ENCODE assay signal across 8 cellular contexts in genomic region chr16:69465083-69465721, GRCh38. TPM values are rescaled to one million over a fixed set of nuclear protein-coding genes. Genes with fewer than 3 reads are reported as not detected.
A peak's percentile ranks its signal among the peaks of the same experiment; 100 is the strongest.
DNase-seq lines count a peak whose midpoint lies in the region; ATAC-seq and TF ChIP-seq lines count a peak whose summit lies in the region.

No MANE protein-coding gene starts in this region.

- TF ChIP-seq CTCF in GM06990 (IDR thresholded peaks at IDR 0.05; ENCODE audit: insufficient read depth, low read length, poor library complexity, severe bottlenecking) (no peak), lower lobe of right lung (IDR thresholded peaks at IDR 0.05) (no peak)

- H3K36me3 ChIP-seq in GM06990 (ENCODE audit: control insufficient read depth, insufficient read depth, low read length) (peaks cover 3% of the 10 kb centered on the region), lower lobe of right lung (peaks cover 25% of the 10 kb centered on the region)

- CTCF ChIA-PET in activated CD4-positive, alpha-beta T cell treated with anti-CD3 and anti-CD28 coated beads, Interleukin-2, amount 10 ng/mL, durations not matched to agents 7 days and 5 days (lab: Charles Lee), result interaction anchor here (0.6 to 1.2 kb wide), 2 partner anchors 12 to 307 kb away, joined by 3 read pairs; no protein-coding TSS in a partner anchor

- peaks cover 55% of the 10 kb centered on the region for H3K4me1 Mint-ChIP-seq in activated CD4-positive, alpha-beta T cell treated with anti-CD3 and anti-CD28 coated beads, Interleukin-2, amount 10 ng/mL, durations not matched to agents 7 days and 5 days

- H3K27me3 ChIP-seq in GM06990 (replicated peaks; ENCODE audit: control insufficient read depth, insufficient read depth, low read length) (no peaks in the 10 kb centered on the region), lower lobe of right lung (ENCODE audit: low read depth) (no peaks in the 10 kb centered on the region)

- no peak overlapping the region for H3K27ac ChIP-seq in lower lobe of right lung

- POLR2A ChIA-PET in activated CD4-positive, alpha-beta T cell treated with anti-CD3 and anti-CD28 coated beads, Interleukin-2, amount 10 ng/mL, durations not matched to agents 7 days and 5 days (lab: Charles Lee), result no interaction called here

- peak; percentile 38 for ATAC-seq in HG02870 (IDR thresholded peaks at IDR 0.05; ENCODE audit: unreplicated experiment)
- ATAC-seq in lower lobe of right lung, result peak; percentile 56 to 65
- ATAC-seq in GM21717 (IDR thresholded peaks at IDR 0.05; ENCODE audit: unreplicated experiment), result no peak

- no peaks in the 10 kb centered on the region for H3K9me3 Mint-ChIP-seq in activated CD4-positive, alpha-beta T cell treated with anti-CD3 and anti-CD28 coated beads, Interleukin-2, amount 10 ng/mL, durations not matched to agents 7 days and 5 days

- peak; percentile 27 for DNase-seq in GM06990 (ENCODE audit: extremely low read depth, insufficient read length)
- peak; percentile 14 for DNase-seq in activated CD4-positive, alpha-beta T cell treated with anti-CD3 and anti-CD28 coated beads, Interleukin-2, amount 10 ng/mL, durations not matched to agents 7 days and 5 days
- DNase-seq in lower lobe of right lung, result no peak
- no peak for DNase-seq in NCI-H146 (lab: John Stamatoyannopoulos, UW)
- no peak for DNase-seq in AML-193 (lab: John Stamatoyannopoulos, UW)
- no peak for DNase-seq in inferior parietal cortex (ENCODE audit: extremely low spot score)

- intact Hi-C loops in lower lobe of right lung (cut with DNase I), result no loop called here

- no peaks in the 10 kb centered on the region for H3K27me3 Mint-ChIP-seq in activated CD4-positive, alpha-beta T cell treated with anti-CD3 and anti-CD28 coated beads, Interleukin-2, amount 10 ng/mL, durations not matched to agents 7 days and 5 days

- peaks cover 34% of the 10 kb centered on the region for H3K36me3 Mint-ChIP-seq in activated CD4-positive, alpha-beta T cell treated with anti-CD3 and anti-CD28 coated beads, Interleukin-2, amount 10 ng/mL, durations not matched to agents 7 days and 5 days (ENCODE audit: low read depth)

- H3K27ac Mint-ChIP-seq in activated CD4-positive, alpha-beta T cell treated with anti-CD3 and anti-CD28 coated beads, Interleukin-2, amount 10 ng/mL, durations not matched to agents 7 days and 5 days, result peak overlapping the region; percentile 83

- no peak overlapping the region for H3K4me3 ChIP-seq in GM06990 (replicated peaks; ENCODE audit: low read depth, low read length)
- no peak overlapping the region for H3K4me3 ChIP-seq in lower lobe of right lung

- peak overlapping the region; percentile 32 for H3K4me3 Mint-ChIP-seq in activated CD4-positive, alpha-beta T cell treated with anti-CD3 and anti-CD28 coated beads, Interleukin-2, amount 10 ng/mL, durations not matched to agents 7 days and 5 days

- H3K4me1 ChIP-seq in lower lobe of right lung, result peaks cover 30% of the 10 kb centered on the region

- no peaks in the 10 kb centered on the region for H3K9me3 ChIP-seq in lower lobe of right lung

RNA-seq across cellular contexts. Expression of gene CYB5B, which starts 40.8 kb away (rescaled TPM):
- total RNA-seq in activated CD4-positive, alpha-beta T cell treated with anti-CD3 and anti-CD28 coated beads, Interleukin-2, amount 10 ng/mL, durations not matched to agents 7 days and 5 days, result 100 to 1,000 TPM; 157 to 178 TPM
- total RNA-seq in lower lobe of right lung, result 78.2 TPM

Comparison
In these comparisons a context has a peak if more than half of its experiments do, and no peak if none do; other contexts are left out.
1. DNase-seq: peak in GM06990 (single experiment) and activated CD4-positive, alpha-beta T cell treated with anti-CD3 and anti-CD28 coated beads, Interleukin-2, amount 10 ng/mL, durations not matched to agents 7 days and 5 days (single experiment); none in lower lobe of right lung (single experiment), NCI-H146 (single experiment), AML-193 (0 of 2) and inferior parietal cortex (single experiment).